In the genomic region with DNA sequence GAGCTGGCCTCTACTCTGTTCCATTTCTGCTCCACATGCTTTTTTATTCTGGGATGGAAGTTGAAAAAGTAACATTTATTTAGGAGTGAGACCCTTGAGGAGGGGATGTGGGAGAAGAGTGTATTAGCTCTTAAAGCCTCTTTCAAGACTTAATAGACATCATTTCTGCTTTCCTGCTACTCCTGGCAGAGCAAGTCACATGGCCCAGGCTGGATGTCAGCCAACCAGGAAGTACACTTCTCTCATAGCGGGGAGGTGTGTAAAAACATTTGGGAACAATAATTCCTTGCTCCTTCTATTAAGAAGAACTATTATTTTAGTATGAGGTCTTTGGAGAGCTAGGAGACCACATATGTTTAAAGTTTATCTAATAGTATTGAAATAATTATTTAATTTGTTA, we compare ENCODE assay signal across 12 cellular contexts. TPM values are rescaled to one million over a fixed set of nuclear protein-coding genes. Genes with fewer than 3 reads are reported as not detected.
A peak's percentile ranks its signal among the peaks of the same experiment; 100 is the strongest.
DNase-seq lines count a peak whose midpoint lies in the region; ATAC-seq and TF ChIP-seq lines count a peak whose summit lies in the region.
"Had no signal": no experiment of that assay in that cellular context is flagged by ENCODE, and none has a peak within 500 bp of the region (broad histone marks: within the 10 kb centered on the region; RNA-seq: fewer than 3 reads in every experiment).

No MANE protein-coding gene starts in this region.

- intact Hi-C loops in adrenal gland (cut with DNase I): no loop called here

- H3K4me2 ChIP-seq in Karpas-422 (ENCODE audit: low read depth, low read length, poor library complexity, severe bottlenecking): peak overlapping the region; percentile 19

- H3K79me2 ChIP-seq in Karpas-422 (ENCODE audit: low read length): no peaks in the 10 kb centered on the region
- H3K79me2 ChIP-seq: parathyroid adenoma had no signal

- ATAC-seq in GM18520 (IDR thresholded peaks at IDR 0.05; ENCODE audit: unreplicated experiment) (no peak), HG03095 (IDR thresholded peaks at IDR 0.05; ENCODE audit: unreplicated experiment) (no peak), GM18502 (IDR thresholded peaks at IDR 0.05; ENCODE audit: poor library complexity, unreplicated experiment) (no peak)

- H3K27ac ChIP-seq in Karpas-422 (ENCODE audit: low read length) (no peak overlapping the region), adrenal gland (no peak overlapping the region)
- H3K27ac ChIP-seq: parathyroid adenoma had no signal

- H4K20me1 ChIP-seq in Karpas-422 (ENCODE audit: insufficient read depth, low read depth, low read length): no peaks in the 10 kb centered on the region

- peak overlapping the region; percentile 81; the same call in 1 of the 2 replicates for H2AFZ ChIP-seq in Karpas-422 (ENCODE audit: low read length)
- H2AFZ ChIP-seq: parathyroid adenoma had no signal

- no peak overlapping the region for H3K9ac ChIP-seq in Karpas-422 (ENCODE audit: low read length)
- H3K9ac ChIP-seq: parathyroid adenoma had no signal

- H3K4me3 ChIP-seq in Karpas-422 (ENCODE audit: low read length) (no peak overlapping the region), adrenal gland (no peak overlapping the region)

- TF ChIP-seq CTCF in adrenal gland (IDR thresholded peaks at IDR 0.05): no peak

- in situ Hi-C loops in Caki2 (cut with HindIII; ENCODE audit: low pct_unique_long_range_greater_than_20kb, low sequenced_read_pairs): no loop called here

- no peaks in the 10 kb centered on the region for H3K36me3 ChIP-seq in Karpas-422 (ENCODE audit: insufficient read depth, low read length)
- H3K36me3 ChIP-seq in adrenal gland (replicated peaks in 1 of 2): no peaks in the 10 kb centered on the region

- no peaks in the 10 kb centered on the region for H3K27me3 ChIP-seq in Karpas-422 (ENCODE audit: low read length)
- no peaks in the 10 kb centered on the region for H3K27me3 ChIP-seq in adrenal gland

- no peak for TF ChIP-seq POLR2A in adrenal gland (IDR thresholded peaks at IDR 0.05)

- 11 to 63% (median 37%) methylated on average over 1 of the region's 1 CpG for WGBS in adrenal gland, 4 donors

- H3K4me1 ChIP-seq in Karpas-422 (ENCODE audit: low read length): peaks cover 15% of the 10 kb centered on the region
- no peaks in the 10 kb centered on the region for H3K4me1 ChIP-seq in adrenal gland (replicated peaks in 1 of 2)
- H3K4me1 ChIP-seq: parathyroid adenoma had no signal

- H3K9me2 ChIP-seq in Karpas-422 (replicated peaks; ENCODE audit: insufficient read depth, low read length): no peaks in the 10 kb centered on the region

- H3K9me3 ChIP-seq in Karpas-422 (ENCODE audit: low read length) (no peaks in the 10 kb centered on the region), adrenal gland (replicated peaks in 1 of 3) (no peaks in the 10 kb centered on the region)

- peak; percentile 8 for DNase-seq in Caki2 (ENCODE audit: low read depth)
- peak; percentile 75 for DNase-seq in Karpas-422
- DNase-seq in adrenal gland: peak; percentile 27 to 62 (median 54)
- peak; percentile 57 to 72 for DNase-seq in lung microvascular endothelial cell (ENCODE audit: low read depth in 2 of 2)
- no peak for DNase-seq in stimulated activated CD4-positive, alpha-beta T cell treated with anti-CD3 and anti-CD28 coated beads, Interleukin-2, amount 100 ng/mL, for 24 hours

RNA-seq across cellular contexts. Expression of gene FAM216B, which starts 40.6 kb away (rescaled TPM):
- not detected in 2 replicates for total RNA-seq in Caki2 (2014; rRNA removed; shearing (Covaris generic); ENCODE audit: low replicate concordance)
- not detected in 2 replicates for total RNA-seq in Karpas-422 (2014; rRNA removed; shearing (Covaris generic); ENCODE audit: low replicate concordance)
- not detected for total RNA-seq in adrenal gland
- polyA plus RNA-seq in adrenal gland: not detected
- total RNA-seq in lung microvascular endothelial cell: not detected in 2 replicates
- total RNA-seq: activated T-helper 1 cell treated with anti-CD3 and anti-CD28 coated beads, Interleukin-12 subunit alpha, Interleukin-12 subunit beta, Interleukin-2, Interleukin-4 antibody, amounts not matched to agents 30 ng/mL and 10 ng/mL and 1 ng/mL, durations not matched to agents 14 hours and 24 hours and 36 hours; dermis microvascular lymphatic vessel endothelial cell; M059J had no signal

Comparison
In these comparisons a context has a peak if more than half of its experiments do, and no peak if none do; other contexts are left out.
1. DNase-seq: peak in Caki2 (single experiment), Karpas-422 (single experiment), adrenal gland (7 of 7) and lung microvascular endothelial cell (2 of 2); none in stimulated activated CD4-positive, alpha-beta T cell treated with anti-CD3 and anti-CD28 coated beads, Interleukin-2, amount 100 ng/mL, for 24 hours (0 of 2).